In the genomic region with DNA sequence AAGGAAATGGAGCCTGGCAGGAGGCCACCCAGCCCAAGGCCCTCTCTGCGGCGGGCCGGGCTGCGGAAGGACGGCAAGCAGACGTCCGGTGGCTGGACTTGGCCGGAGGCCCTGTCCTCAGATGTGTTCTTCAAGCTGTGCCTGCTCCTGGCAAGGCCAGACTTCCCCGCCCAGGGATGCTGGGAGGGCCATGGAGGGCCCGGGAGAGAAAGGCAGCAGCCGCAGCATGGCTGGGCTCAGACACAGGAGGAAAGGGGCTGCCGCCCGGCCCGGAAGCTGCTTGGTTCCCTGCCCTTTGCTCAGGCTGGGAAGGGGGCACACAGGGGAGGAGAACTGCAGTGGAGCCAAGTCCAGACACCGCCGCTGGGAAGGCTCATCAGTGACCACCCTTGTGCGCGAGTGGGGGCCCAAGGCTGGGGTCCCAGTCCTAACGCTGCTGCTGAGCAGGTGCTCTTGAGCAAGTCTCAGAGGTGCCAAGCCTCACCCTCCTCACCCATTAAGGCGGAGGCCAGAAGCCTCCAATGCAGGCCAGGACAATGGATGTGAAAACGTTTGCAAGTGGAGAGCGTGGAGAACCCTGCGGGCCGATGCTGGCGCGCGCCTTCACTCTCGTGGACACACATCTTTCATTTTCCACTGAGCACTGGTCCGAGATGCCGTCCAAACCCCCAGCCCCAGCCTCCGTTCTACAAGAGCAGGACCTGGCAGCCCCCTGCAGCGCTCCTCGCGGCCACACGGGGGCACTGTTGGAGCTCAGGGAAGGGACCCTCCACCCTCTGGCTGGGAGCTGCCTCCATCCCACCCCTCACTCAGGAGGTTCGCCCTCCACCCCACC, we compare ENCODE assay signal across 1 cellular context.
TF ChIP-seq lines count a peak whose summit lies in the region.

No MANE protein-coding gene starts in this region.

TF ChIP-seq in K562, 482 proteins besides CTCF, POLR2A, EP300 and RAD21:
- TF ChIP-seq ZFP36 (IDR thresholded peaks at IDR 0.05; ENCODE audit: low read depth, low read length, partially characterized antibody), result peak; percentile 89
- TF ChIP-seq ZFP1 (CRISPR knock-in tag; IDR thresholded peaks at IDR 0.05), result no peak
- peak in 1 of 2 experiments; percentile 47; a peak in 1 of 4 replicates for TF ChIP-seq MAZ (CRISPR knock-in tag; conservative IDR thresholded peaks at IDR 0.05 in 1 of 2, IDR thresholded peaks at IDR 0.05 in 1 of 2)
- TF ChIP-seq ZBTB7A (IDR thresholded peaks at IDR 0.05; ENCODE audit: borderline replicate concordance, control insufficient read depth, low read depth, low read length), result peak; percentile 81
- peak; percentile 45; the same call in 1 of the 2 replicates for TF ChIP-seq SMC3 (conservative IDR thresholded peaks at IDR 0.05; ENCODE audit: insufficient read depth, low read depth, low read length)
- TF ChIP-seq, protein P1, sequence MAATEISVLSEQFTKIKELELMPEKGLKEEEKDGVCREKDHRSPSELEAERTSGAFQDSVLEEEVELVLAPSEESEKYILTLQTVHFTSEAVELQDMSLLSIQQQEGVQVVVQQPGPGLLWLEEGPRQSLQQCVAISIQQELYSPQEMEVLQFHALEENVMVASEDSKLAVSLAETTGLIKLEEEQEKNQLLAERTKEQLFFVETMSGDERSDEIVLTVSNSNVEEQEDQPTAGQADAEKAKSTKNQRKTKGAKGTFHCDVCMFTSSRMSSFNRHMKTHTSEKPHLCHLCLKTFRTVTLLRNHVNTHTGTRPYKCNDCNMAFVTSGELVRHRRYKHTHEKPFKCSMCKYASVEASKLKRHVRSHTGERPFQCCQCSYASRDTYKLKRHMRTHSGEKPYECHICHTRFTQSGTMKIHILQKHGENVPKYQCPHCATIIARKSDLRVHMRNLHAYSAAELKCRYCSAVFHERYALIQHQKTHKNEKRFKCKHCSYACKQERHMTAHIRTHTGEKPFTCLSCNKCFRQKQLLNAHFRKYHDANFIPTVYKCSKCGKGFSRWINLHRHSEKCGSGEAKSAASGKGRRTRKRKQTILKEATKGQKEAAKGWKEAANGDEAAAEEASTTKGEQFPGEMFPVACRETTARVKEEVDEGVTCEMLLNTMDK (IDR thresholded peaks at IDR 0.05; ENCODE audit: borderline replicate concordance, insufficient read depth, low read depth, low read length, poor library complexity, severe bottlenecking), result peak; percentile 2
